Comparison of ENCODE assay signal across 18 cellular contexts in genomic region chr6:128803911-128804310, GRCh38.
DNase-seq lines count a peak whose midpoint lies in the region; ATAC-seq and TF ChIP-seq lines count a peak whose summit lies in the region.
"Had no signal": no experiment of that assay in that cellular context is flagged by ENCODE, and none has a peak within 500 bp of the region (broad histone marks: within the 10 kb centered on the region; RNA-seq: fewer than 3 reads in every experiment).

No MANE protein-coding gene starts in this region.

- peak; percentile 4 for DNase-seq in AG04449 (ENCODE audit: low read depth, low spot score)
- DNase-seq in HT1080 (ENCODE audit: low read depth): peak; percentile 63
- peak; percentile 18 for DNase-seq in brain microvascular endothelial cell
- peak in 1 of 3 donors; percentile 26 for DNase-seq in right cardiac atrium
- no peak for DNase-seq in activated effector memory CD4-positive, alpha-beta T cell treated with Interleukin-2 at 50 U/mL for 16 hours
- DNase-seq in stimulated activated naive CD4-positive, alpha-beta T cell treated with Interleukin-2 at 50 U/mL for 16 hours (lab: John Stamatoyannopoulos, UW): no peak
- DNase-seq: activated CD4-positive, alpha-beta T cell treated with anti-CD3 and anti-CD28 coated beads for 36 hours; activated naive CD8-positive, alpha-beta T cell treated with anti-CD3 and anti-CD28 coated beads, Interleukin-2, amount 50 U/mL, for 24 hours; activated T-cell treated with anti-CD3 and anti-CD28 coated beads, Interleukin-2, amount 50 U/mL, for 4 hours; erythroblast; NCI-H1417 treated with DMSO at 0.1 percent for 48 hours; NCI-H345; Peyer's patch; stimulated activated CD4-positive, alpha-beta T cell treated with anti-CD3 and anti-CD28 coated beads, Interleukin-12 subunit alpha, Interleukin-12 subunit beta, amount 100 ng/mL, for 4 hours; testis had no signal

- POLR2A ChIA-PET in AG04449 (lab: Yijun Ruan, JAX): no interaction called here

- H3K27ac ChIP-seq in brain microvascular endothelial cell (no peak overlapping the region), right cardiac atrium (ENCODE audit: low read length) (no peak overlapping the region)
- H3K27ac ChIP-seq: BLaER1, Peyer's patch, testis had no signal

- intact Hi-C loops in right cardiac atrium (cut with DNase I): loop anchor here in 1 of 4 donors (10.0 kb wide), 1 partner anchor 451 kb away; no protein-coding TSS in a partner anchor

- TF ChIP-seq CTCF in AG04449 (IDR thresholded peaks at IDR 0.05; ENCODE audit: insufficient read depth, low read length, missing control alignments): no peak
- no peak for TF ChIP-seq CTCF in brain microvascular endothelial cell (IDR thresholded peaks at IDR 0.05; ENCODE audit: low read depth, low read length, missing control alignments)

- H3K4me3 ChIP-seq in AG04449 (ENCODE audit: low read depth, low read length): no peak overlapping the region
- no peak overlapping the region for H3K4me3 ChIP-seq in brain microvascular endothelial cell (ENCODE audit: low read depth, low read length)
- H3K4me3 ChIP-seq in right cardiac atrium (ENCODE audit: low read length): no peak overlapping the region
- H3K4me3 ChIP-seq: BLaER1, Peyer's patch, testis had no signal

- in situ Hi-C loops in brain microvascular endothelial cell (cut with HindIII; ENCODE audit: low pct_ligation_motif_present, low sequenced_read_pairs): no loop called here

- ATAC-seq in right cardiac atrium: peak; percentile 72 to 73
- ATAC-seq in GM18498 (IDR thresholded peaks at IDR 0.05; ENCODE audit: unreplicated experiment): no peak
- no peak for ATAC-seq in GM21576 (IDR thresholded peaks at IDR 0.05; ENCODE audit: unreplicated experiment)
- ATAC-seq: activated CD4-positive, alpha-beta T cell treated with anti-CD3 and anti-CD28 coated beads for 36 hours; activated naive CD8-positive, alpha-beta T cell treated with anti-CD3 and anti-CD28 coated beads, Interleukin-2, amount 50 U/mL, for 24 hours; activated T-cell treated with anti-CD3 and anti-CD28 coated beads, Interleukin-2, amount 50 U/mL, for 4 hours had no signal

- no peaks in the 10 kb centered on the region for H3K4me1 ChIP-seq in right cardiac atrium (ENCODE audit: control insufficient read depth, insufficient read depth, low read length)
- H3K4me1 ChIP-seq: BLaER1, Peyer's patch, testis had no signal

- WGBS in right cardiac atrium: 43% methylated on average over 3 of the region's 3 CpGs

- H3K27me3 ChIP-seq in brain microvascular endothelial cell (replicated peaks) (no peaks in the 10 kb centered on the region), right cardiac atrium (ENCODE audit: control insufficient read depth, insufficient read depth) (no peaks in the 10 kb centered on the region)
- H3K27me3 ChIP-seq: BLaER1, Peyer's patch, testis had no signal

- CTCF ChIA-PET in AG04449 (lab: Yijun Ruan, JAX): interaction anchor here (2.4 to 9.7 kb wide), 2 partner anchors 446 to 568 kb away, joined by 6 to 115 read pairs; no protein-coding TSS in a partner anchor

- no peaks in the 10 kb centered on the region for H3K36me3 ChIP-seq in brain microvascular endothelial cell (replicated peaks)
- H3K36me3 ChIP-seq: BLaER1, Peyer's patch had no signal

- H3K9me3 ChIP-seq in right cardiac atrium (ENCODE audit: control insufficient read depth, low read length): no peaks in the 10 kb centered on the region
- H3K9me3 ChIP-seq: BLaER1, Peyer's patch, testis had no signal

Comparison
In these comparisons a context has a peak if more than half of its experiments do, and no peak if none do; other contexts are left out.
1. DNase-seq: peak in AG04449 (single experiment), HT1080 (single experiment) and brain microvascular endothelial cell (single experiment); none in activated effector memory CD4-positive, alpha-beta T cell treated with Interleukin-2 at 50 U/mL for 16 hours (single experiment) and stimulated activated naive CD4-positive, alpha-beta T cell treated with Interleukin-2 at 50 U/mL for 16 hours (single experiment).
2. ATAC-seq: peak in right cardiac atrium (2 of 2); none in GM18498 (single experiment) and GM21576 (single experiment).